8 cellular contexts compared by ENCODE assay signal in genomic region chr18:49768051-49768391, GRCh38. TPM values are rescaled to one million over a fixed set of nuclear protein-coding genes. Genes with fewer than 3 reads are reported as not detected.
DNase-seq lines count a peak whose midpoint lies in the region; ATAC-seq, FAIRE-seq and TF ChIP-seq lines count a peak whose summit lies in the region.

No MANE protein-coding gene starts in this region.

- no peak overlapping the region for H2AFZ ChIP-seq in GM12878 (ENCODE audit: control insufficient read depth, low read depth, low read length)

- TF ChIP-seq CTCF in GM10266 (IDR thresholded peaks at IDR 0.05; ENCODE audit: control insufficient read depth, insufficient read depth, low read depth, missing control alignments) (peak; percentile 34), NB4 (IDR thresholded peaks at IDR 0.05; ENCODE audit: low read depth, low read length) (peak; percentile 33), GM12878 (IDR thresholded peaks at IDR 0.05 in 2 of 3, conservative IDR thresholded peaks at IDR 0.05 in 1 of 3; ENCODE audit: control insufficient read depth in 2 of 3, extremely low read depth in 1 of 3, insufficient read depth in 1 of 3, low read depth in 3 of 3, low read length in 3 of 3) (peak; percentile 35 to 54 (median 44); a peak in 4 of 6 replicates)

- WGBS in GM12878 (ENCODE audit: insufficient coverage, insufficient replicate concordance, low lambda C conversion rate, missing lambda C conversion rate): 24% methylated on average over 5 of the region's 5 CpGs

- no peak overlapping the region for H3K4me3 ChIP-seq in NB4 (ENCODE audit: low read depth, low read length)
- no peak overlapping the region for H3K4me3 ChIP-seq in GM12878

- H3K4me1 ChIP-seq in GM12878 (ENCODE audit: control insufficient read depth, insufficient read depth, low read length): no peaks in the 10 kb centered on the region

- H3K27me3 Mint-ChIP-seq in stimulated activated naive B cell treated with anti-CD40 and anti-IgM and Interleukin-4, amounts not matched to agents 10 μg/mL and 1 μg/mL and 100 μg/mL, for 72 hours: no peaks in the 10 kb centered on the region

- FAIRE-seq in GM12878 (lab: Jason Lieb, UNC): no peak

- H3K4me1 Mint-ChIP-seq in stimulated activated naive B cell treated with anti-CD40 and anti-IgM and Interleukin-4, amounts not matched to agents 10 μg/mL and 1 μg/mL and 100 μg/mL, for 72 hours: no peaks in the 10 kb centered on the region

- no peak for TF ChIP-seq POLR2A in NB4 (IDR thresholded peaks at IDR 0.05; ENCODE audit: extremely low read depth, insufficient read length)
- no peak for TF ChIP-seq POLR2A in GM12878 (IDR thresholded peaks at IDR 0.05; ENCODE audit: low read depth, low read length)

- H4K20me1 ChIP-seq in GM12878 (ENCODE audit: control insufficient read depth, insufficient read depth): no peaks in the 10 kb centered on the region

- H3K36me3 ChIP-seq in GM12878 (ENCODE audit: control insufficient read depth in 2 of 2, insufficient read depth in 2 of 2, low read length in 1 of 2): no peaks in the 10 kb centered on the region

- no peaks in the 10 kb centered on the region for H3K27me3 ChIP-seq in GM12878 (replicated peaks in 1 of 2; ENCODE audit: control insufficient read depth in 2 of 2, insufficient read depth in 2 of 2, low read length in 1 of 2)

- peak; percentile 68 for ATAC-seq in GM12878
- no peak for ATAC-seq in stimulated activated naive B cell treated with anti-CD40 and anti-IgM and Interleukin-4, amounts not matched to agents 10 μg/mL and 1 μg/mL and 100 μg/mL, for 72 hours (replicated peaks)
- ATAC-seq in GM19467 (IDR thresholded peaks at IDR 0.05; ENCODE audit: unreplicated experiment): no peak
- no peak for ATAC-seq in GM18868 (IDR thresholded peaks at IDR 0.05; ENCODE audit: unreplicated experiment)
- ATAC-seq in GM21528 (IDR thresholded peaks at IDR 0.05; ENCODE audit: low FRiP score, unreplicated experiment): no peak

- POLR2A ChIA-PET in GM12878 (lab: Charles Lee): interaction anchor here (0.6 kb wide), 1 partner anchor 189 kb away, joined by 5 read pairs; no protein-coding TSS in a partner anchor

- H3K9me3 ChIP-seq in GM12878 (replicated peaks; ENCODE audit: control insufficient read depth, insufficient read depth, low read length): no peaks in the 10 kb centered on the region

- no peaks in the 10 kb centered on the region for H3K9me3 Mint-ChIP-seq in stimulated activated naive B cell treated with anti-CD40 and anti-IgM and Interleukin-4, amounts not matched to agents 10 μg/mL and 1 μg/mL and 100 μg/mL, for 72 hours

- in situ Hi-C loops in GM12878 (cut with MboI): no loop called here

- DNase-seq in GM10266 (ENCODE audit: extremely low spot score) (no peak), NB4 (ENCODE audit: low read depth) (peak; percentile 37), GM12878 (ENCODE audit: low read depth, low spot score) (no peak), kidney tubule cell (ENCODE audit: low spot score) (peak; percentile 74)
- no peak for DNase-seq in stimulated activated naive B cell treated with anti-CD40 and anti-IgM and Interleukin-4, amounts not matched to agents 10 μg/mL and 1 μg/mL and 100 μg/mL, for 72 hours

- BruUV-seq in GM12878 (replicated peaks; lab: Mats Ljungman, UMichigan): no TSS peak

- no peaks in the 10 kb centered on the region for H3K36me3 Mint-ChIP-seq in stimulated activated naive B cell treated with anti-CD40 and anti-IgM and Interleukin-4, amounts not matched to agents 10 μg/mL and 1 μg/mL and 100 μg/mL, for 72 hours

- H3K9ac ChIP-seq in GM12878 (ENCODE audit: control insufficient read depth, insufficient read depth, low read length): no peak overlapping the region

- H3K4me2 ChIP-seq in GM12878 (ENCODE audit: control insufficient read depth, insufficient read depth): no peak overlapping the region

- intact Hi-C loops in GM12878 (cut with micrococcal nuclease; ENCODE audit: unreplicated experiment): loop anchor here (1.0 kb wide), 1 partner anchor 258 kb away; no protein-coding TSS in a partner anchor

- peak; percentile 39 for TF ChIP-seq RAD21 in GM12878 (IDR thresholded peaks at IDR 0.05; ENCODE audit: insufficient read depth, low read depth, low read length)

- no peak for TF ChIP-seq EP300 in GM12878 (IDR thresholded peaks at IDR 0.05; ENCODE audit: borderline replicate concordance in 1 of 2, control insufficient read depth in 1 of 2, low read depth in 2 of 2, low read length in 2 of 2)

- H3K27ac ChIP-seq in GM12878 (ENCODE audit: control insufficient read depth, insufficient read depth): no peak overlapping the region

- CTCF ChIA-PET in GM12878 (lab: Yijun Ruan, JAX): no interaction called here

- no peak overlapping the region for H3K4me3 Mint-ChIP-seq in stimulated activated naive B cell treated with anti-CD40 and anti-IgM and Interleukin-4, amounts not matched to agents 10 μg/mL and 1 μg/mL and 100 μg/mL, for 72 hours

- no peaks in the 10 kb centered on the region for H3K79me2 ChIP-seq in GM12878 (ENCODE audit: control insufficient read depth, insufficient read depth, low read length)

- H3K27ac Mint-ChIP-seq in stimulated activated naive B cell treated with anti-CD40 and anti-IgM and Interleukin-4, amounts not matched to agents 10 μg/mL and 1 μg/mL and 100 μg/mL, for 72 hours: no peak overlapping the region

- RAD21 ChIA-PET in GM12878 (lab: Charles Lee; ENCODE audit: unreplicated experiment): interaction anchor here (1.3 kb wide), 1 partner anchor 9 kb away, joined by 3 read pairs; no protein-coding TSS in a partner anchor

- SMC1A ChIA-PET in GM12878 (lab: Charles Lee; ENCODE audit: uncharacterized antibody, unreplicated experiment): no interaction called here

TF ChIP-seq in GM12878, 131 proteins besides CTCF, POLR2A, EP300 and RAD21:
- TF ChIP-seq SMC3 (IDR thresholded peaks at IDR 0.05; ENCODE audit: borderline replicate concordance, low read length) (peak; percentile 47; the same call in 1 of the 2 replicates), RBBP5 (conservative IDR thresholded peaks at IDR 0.05) (no peak), SIX5 (IDR thresholded peaks at IDR 0.05; ENCODE audit: low read depth, low read length, severe bottlenecking) (no peak), NFXL1 (IDR thresholded peaks at IDR 0.05; ENCODE audit: borderline replicate concordance) (no peak)

RNA-seq across cellular contexts. Expression of gene ACAA2, which starts 45.3 kb away (rescaled TPM):
- total RNA-seq in GM12878 (2013; cell fraction: nucleolus; rRNA removed): 24.3 and 26.2 TPM in 2 replicates
- total RNA-seq in GM12878 (2014; rRNA removed) (50.1 and 59.7 TPM in 2 replicates), GM12878 (2014; rRNA removed; fragmentation: Illumina TruSeq; extraction: Trizol) (59.1 and 60.6 TPM in 2 replicates), GM12878 (2021) (60.9 and 63.1 TPM in 2 replicates)
- polyA plus RNA-seq in GM12878 (2011; ENCODE audit: low read depth): 68.6 TPM
- polyA plus RNA-seq in GM12878 (2011; rRNA removed) (48.9 and 68.3 TPM in 2 replicates), GM12878 (2014; fragmentation: Illumina TruSeq; extraction: Trizol) (66.0 and 80.4 TPM in 2 replicates), GM12878 (2014; fragmentation: Nextera tagmentation; extraction: Ambion mirVana) (10 to 100 TPM; 86.3 to 97.3 TPM), GM12878 (2014; rRNA removed) (36.1 and 43.1 TPM in 2 replicates), GM12878 (2016; fragmentation: Nextera tagmentation; extraction: Ambion mirVana) (100 to 1,000 TPM; 130 to 134 TPM)
- polyA plus RNA-seq in GM12878 (2011; cell fraction: cytosol; rRNA removed): 39.0 and 54.5 TPM in 2 replicates
- polyA plus RNA-seq in GM12878 (2011; cell fraction: nucleus; rRNA removed): 28.0 and 35.2 TPM in 2 replicates
- 58.5 and 63.9 TPM in 2 replicates for polyA plus RNA-seq in GM12878 (2012)
- 35.9 and 36.5 TPM in 2 replicates for polyA minus RNA-seq in GM12878 (2011; rRNA and poly(A)+ RNA removed)
- polyA minus RNA-seq in GM12878 (2011; cell fraction: cytosol; rRNA and poly(A)+ RNA removed): 12.4 TPM in 2 replicates
- polyA minus RNA-seq in GM12878 (2011; cell fraction: nucleus; rRNA and poly(A)+ RNA removed): 5.8 and 9.9 TPM in 2 replicates

Comparison
In these comparisons a context has a peak if more than half of its experiments do, and no peak if none do; other contexts are left out.
1. DNase-seq: peak in NB4 (single experiment) and kidney tubule cell (single experiment); none in GM10266 (single experiment), GM12878 (single experiment) and stimulated activated naive B cell treated with anti-CD40 and anti-IgM and Interleukin-4, amounts not matched to agents 10 μg/mL and 1 μg/mL and 100 μg/mL, for 72 hours (single experiment).
2. Peak in every context shown above with its lines, with median percentiles within 50 percentile points of each other: CTCF ChIP-seq.